In genomic region chr1:39653546-39654031, GRCh38 we compare ENCODE assay signal across 8 cellular contexts. TPM values are rescaled to one million over a fixed set of nuclear protein-coding genes. Genes with fewer than 3 reads are reported as not detected.
A peak's percentile ranks its signal among the peaks of the same experiment; 100 is the strongest.
DNase-seq lines count a peak whose midpoint lies in the region; ATAC-seq, FAIRE-seq and TF ChIP-seq lines count a peak whose summit lies in the region.

No MANE protein-coding gene starts in this region.

- no peak overlapping the region for H3K14ac ChIP-seq in neuronal stem cell (ENCODE audit: low read length)

- H2BK12ac ChIP-seq in neuronal stem cell (ENCODE audit: low read length) = no peak overlapping the region

- H2AK5ac ChIP-seq in neuronal stem cell (ENCODE audit: low read depth, low read length) = no peak overlapping the region

- TF ChIP-seq CTCF in D721Med (IDR thresholded peaks at IDR 0.05; ENCODE audit: insufficient read depth, missing control alignments) = peak; percentile 94
- peak; percentile 64 to 94 (median 78) for TF ChIP-seq CTCF in Peyer's patch (IDR thresholded peaks at IDR 0.05)

- H3K4ac ChIP-seq in neuronal stem cell (ENCODE audit: low read length) = no peak overlapping the region

- peak; percentile 56 for ATAC-seq in stimulated activated naive CD8-positive, alpha-beta T cell treated with anti-CD3 and anti-CD28 coated beads, Interleukin-15, Interleukin-2, amounts not matched to agents 100 U/mL and 50 U/mL, for 24 hours
- no peak for ATAC-seq in HG03175 (IDR thresholded peaks at IDR 0.05; ENCODE audit: unreplicated experiment)

- H2AFZ ChIP-seq in neuronal stem cell (ENCODE audit: low read length) = peak overlapping the region; percentile 63

- H3K4me2 ChIP-seq in neuronal stem cell (ENCODE audit: insufficient read depth, low read length, poor library complexity, severe bottlenecking) = no peak overlapping the region

- H2BK120ac ChIP-seq in neuronal stem cell (ENCODE audit: low read depth, low read length) = no peak overlapping the region

- no peak overlapping the region for H4K8ac ChIP-seq in neuronal stem cell (ENCODE audit: low read depth, low read length)

- no peak overlapping the region for H3K9ac ChIP-seq in neuronal stem cell (ENCODE audit: low read depth, low read length, poor library complexity)

- H3K4me1 ChIP-seq in Peyer's patch (no peaks in the 10 kb centered on the region), neuronal stem cell (ENCODE audit: control insufficient read depth in 2 of 2, insufficient read depth in 1 of 2, low read depth in 1 of 2, low read length in 2 of 2) (peaks cover 2 to 5% of the 10 kb centered on the region in 2 donors)

- H3K4me3 ChIP-seq in Peyer's patch = no peak overlapping the region
- H3K4me3 ChIP-seq in neuronal stem cell (ENCODE audit: low read length in 2 of 2) = no peak overlapping the region

- H3K27ac ChIP-seq in Peyer's patch = no peak overlapping the region
- H3K27ac ChIP-seq in neuronal stem cell (replicated peaks; ENCODE audit: low read length) = no peak overlapping the region

- no peak overlapping the region for H3K18ac ChIP-seq in neuronal stem cell (ENCODE audit: low read length)

- no peak for DNase-seq in D721Med (ENCODE audit: insufficient read length, low spot score)
- peak; percentile 71 for DNase-seq in HuH-7 (ENCODE audit: low spot score)
- peak; percentile 72 to 93 (median 77) for DNase-seq in Peyer's patch
- DNase-seq in activated T-cell treated with anti-CD3 and anti-CD28 coated beads, Interleukin-2, amount 50 U/mL, for 48 hours = peak; percentile 83 to 84
- DNase-seq in fibroblast of peridontal ligament (ENCODE audit: extremely low read depth) = peak; percentile 81
- peak; percentile 70 for DNase-seq in neuronal stem cell (ENCODE audit: low spot score)
- DNase-seq in stimulated activated naive CD8-positive, alpha-beta T cell treated with anti-CD3 and anti-CD28 coated beads, Interleukin-15, Interleukin-2, amounts not matched to agents 100 U/mL and 50 U/mL, for 24 hours = peak; percentile 78

- no peaks in the 10 kb centered on the region for H3K79me1 ChIP-seq in neuronal stem cell (ENCODE audit: low read depth, low read length)

- H2BK5ac ChIP-seq in neuronal stem cell (ENCODE audit: low read length) = no peak overlapping the region

- TF ChIP-seq POLR2A in Peyer's patch (IDR thresholded peaks at IDR 0.05) = no peak

- FAIRE-seq in D721Med (lab: Jason Lieb, UNC) = no peak

- no peak overlapping the region for H2BK15ac ChIP-seq in neuronal stem cell (ENCODE audit: low read length)

- no peak overlapping the region for H4K91ac ChIP-seq in neuronal stem cell (ENCODE audit: low read depth, low read length, poor library complexity)

- H3K9me3 ChIP-seq in Peyer's patch (no peaks in the 10 kb centered on the region), neuronal stem cell (replicated peaks in 1 of 2; ENCODE audit: control insufficient read depth in 2 of 2, insufficient read depth in 1 of 2, low read depth in 1 of 2, low read length in 2 of 2) (no peaks in the 10 kb centered on the region)

- H3K23ac ChIP-seq in neuronal stem cell (ENCODE audit: low read depth, low read length, poor library complexity) = no peak overlapping the region

- H3K27me3 ChIP-seq in Peyer's patch (no peaks in the 10 kb centered on the region), neuronal stem cell (ENCODE audit: control insufficient read depth in 3 of 3, insufficient read depth in 3 of 3, low read depth in 1 of 3, low read length in 3 of 3) (peaks cover 0 to 32% (median 0%) of the 10 kb centered on the region in 3 experiments)

- H3K36me3 ChIP-seq in Peyer's patch = no peaks in the 10 kb centered on the region
- H3K36me3 ChIP-seq in neuronal stem cell (replicated peaks in 1 of 2; ENCODE audit: control insufficient read depth in 2 of 2, insufficient read depth in 2 of 2, low read length in 2 of 2) = no peaks in the 10 kb centered on the region

- WGBS in neuronal stem cell (ENCODE audit: extremely low coverage in 2 of 2, insufficient read length in 2 of 2, insufficient replicate concordance in 1 of 2), 2 donors = no CpG with 5 or more reads among the region's 8 CpGs

RNA-seq across cellular contexts. Expression of gene HEYL, which starts 14.1 kb away (rescaled TPM):
- total RNA-seq in Peyer's patch = 1 to 10 TPM in 2 of 4 donors, under 1 TPM in 1, not detected in 1; 0.95 to 5.8 (median 1.5) TPM
- polyA plus RNA-seq in neuronal stem cell (2013, experiment 1 of 2) = 6.7 TPM
- 6.9 TPM for polyA plus RNA-seq in neuronal stem cell (2013, experiment 2 of 2)

RNA-seq across cellular contexts. Expression of gene NT5C1A, which starts 18.3 kb away (rescaled TPM):
- total RNA-seq in Peyer's patch = not detected
- polyA plus RNA-seq in neuronal stem cell (2013, experiment 1 of 2) = 0.04 TPM
- not detected for polyA plus RNA-seq in neuronal stem cell (2013, experiment 2 of 2)

RNA-seq across cellular contexts. Expression of gene HPCAL4, which starts 37.6 kb away (rescaled TPM):
- total RNA-seq in Peyer's patch = under 1 TPM in 1 of 4 donors, not detected in 3; 0.83 TPM
- polyA plus RNA-seq in neuronal stem cell (2013, experiment 1 of 2) = 0.18 TPM
- polyA plus RNA-seq in neuronal stem cell (2013, experiment 2 of 2) = 0.11 TPM
